ENCODE assay signal across 29 cellular contexts in genomic region chr9:90766736-90767135, GRCh38.
"Had no signal": no experiment of that assay in that cellular context is flagged by ENCODE, and none has a peak within 500 bp of the region (broad histone marks: within the 10 kb centered on the region; RNA-seq: fewer than 3 reads in every experiment).

No MANE protein-coding gene starts in this region.

- H3K4me3 Mint-ChIP-seq: stimulated activated effector memory CD8-positive, alpha-beta T cell treated with anti-CD3 and anti-CD28 coated beads, Interleukin-12 subunit alpha, Interleukin-12 subunit beta, amount 100 ng/mL, for 72 hours; stimulated activated memory B cell treated with anti-CD40 and anti-IgM and Interleukin-4, amounts not matched to agents 10 μg/mL and 1 μg/mL and 100 μg/mL, for 72 hours; stimulated activated naive CD8-positive, alpha-beta T cell treated with anti-CD3 and anti-CD28 coated beads, Interleukin-15, amount 100 ng/mL, for 72 hours; stimulated activated naive CD8-positive, alpha-beta T cell treated with anti-CD3 and anti-CD28 coated beads, Interleukin-15, Interleukin-2, amounts not matched to agents 100 ng/mL and 50 ng/mL, for 24 hours; type B pancreatic cell had no signal

- H3K27me3 Mint-ChIP-seq: stimulated activated memory B cell treated with anti-CD40 and anti-IgM and Interleukin-4, amounts not matched to agents 10 μg/mL and 1 μg/mL and 100 μg/mL, for 72 hours; stimulated activated naive B cell treated with anti-CD40 and anti-IgM and Interleukin-4, amounts not matched to agents 10 μg/mL and 1 μg/mL and 100 μg/mL, for 72 hours; type B pancreatic cell had no signal

- H3K4me3 ChIP-seq: stomach, suprapubic skin, testis, thoracic aorta, thyroid gland, tibial artery, tibial nerve, transverse colon, upper lobe of left lung, upper lobe of right lung, uterus, vagina had no signal

- ATAC-seq: stimulated activated effector memory CD8-positive, alpha-beta T cell treated with anti-CD3 and anti-CD28 coated beads, Interleukin-12 subunit alpha, Interleukin-12 subunit beta, amount 100 ng/mL, for 72 hours; stimulated activated memory B cell treated with anti-CD40 and anti-IgM and Interleukin-4, amounts not matched to agents 10 μg/mL and 1 μg/mL and 100 μg/mL, for 72 hours; stimulated activated naive B cell treated with anti-CD40 and anti-IgM and Interleukin-4, amounts not matched to agents 10 μg/mL and 1 μg/mL and 100 μg/mL, for 72 hours; stimulated activated naive CD8-positive, alpha-beta T cell treated with anti-CD3 and anti-CD28 coated beads, Interleukin-15, amount 100 ng/mL, for 72 hours; stimulated activated naive CD8-positive, alpha-beta T cell treated with anti-CD3 and anti-CD28 coated beads, Interleukin-15, Interleukin-2, amounts not matched to agents 100 U/mL and 50 U/mL, for 24 hours; upper lobe of right lung had no signal

- H3K4me1 Mint-ChIP-seq: stimulated activated effector memory CD8-positive, alpha-beta T cell treated with anti-CD3 and anti-CD28 coated beads, Interleukin-12 subunit alpha, Interleukin-12 subunit beta, amount 100 ng/mL, for 72 hours; stimulated activated naive CD8-positive, alpha-beta T cell treated with anti-CD3 and anti-CD28 coated beads, Interleukin-15, amount 100 ng/mL, for 72 hours had no signal

- H3K36me3 Mint-ChIP-seq: stimulated activated effector memory CD8-positive, alpha-beta T cell treated with anti-CD3 and anti-CD28 coated beads, Interleukin-12 subunit alpha, Interleukin-12 subunit beta, amount 100 ng/mL, for 72 hours; stimulated activated memory B cell treated with anti-CD40 and anti-IgM and Interleukin-4, amounts not matched to agents 10 μg/mL and 1 μg/mL and 100 μg/mL, for 72 hours; stimulated activated naive B cell treated with anti-CD40 and anti-IgM and Interleukin-4, amounts not matched to agents 10 μg/mL and 1 μg/mL and 100 μg/mL, for 72 hours; type B pancreatic cell had no signal

- DNase-seq: stimulated activated CD4-positive, alpha-beta T cell treated with anti-CD3 and anti-CD28 coated beads, Interleukin-2, amount 100 ng/mL, for 48 hours; stimulated activated CD4-positive, alpha-beta T cell treated with anti-CD3 and anti-CD28 coated beads, Interleukin-4, amount 100 ng/mL, for 1 hour; stimulated activated CD4-positive, alpha-beta T cell treated with anti-CD3 and anti-CD28 coated beads, Interleukin-4, amount 100 ng/mL, for 24 hours; stimulated activated CD4-positive, alpha-beta T cell treated with anti-CD3 and anti-CD28 coated beads, Interleukin-4, amount 100 ng/mL, for 4 hours; stimulated activated CD8-positive, alpha-beta memory T cell treated with anti-CD3 and anti-CD28 coated beads, Interleukin-4, amount 100 ng/mL, for 48 hours; stimulated activated naive B cell treated with anti-CD40 and anti-IgM and Interleukin-4, amounts not matched to agents 10 μg/mL and 1 μg/mL and 100 μg/mL, for 72 hours; stimulated activated naive CD4-positive, alpha-beta T cell; stimulated activated naive CD4-positive, alpha-beta T cell treated with Interleukin-2 at 50 U/mL for 16 hours; stimulated activated naive CD8-positive, alpha-beta T cell treated with anti-CD3 and anti-CD28 coated beads, Interleukin-15, amount 100 ng/mL, for 72 hours; stimulated activated naive CD8-positive, alpha-beta T cell treated with anti-CD3 and anti-CD28 coated beads, Interleukin-15, Interleukin-2, amounts not matched to agents 100 U/mL and 50 U/mL, for 24 hours; stomach; substantia nigra; testis; thyroid gland; tibial artery; transverse colon; trophoblast cell; upper lobe of left lung; upper lobe of right lung; uterus had no signal

- H3K27me3 ChIP-seq: stomach, suprapubic skin, testis, thyroid gland, tibial artery, tibial nerve, transverse colon, upper lobe of left lung, upper lobe of right lung, uterus, vagina had no signal

- H3K9me3 ChIP-seq: suprapubic skin, testis, thoracic aorta, thyroid gland, tibial artery, tibial nerve, upper lobe of right lung, uterus, vagina had no signal

- H3K36me3 ChIP-seq: stomach, suprapubic skin, thoracic aorta, thyroid gland, tibial artery, tibial nerve, transverse colon, upper lobe of left lung, upper lobe of right lung, uterus, vagina had no signal

- FAIRE-seq: urothelium cell line had no signal

- H3K27ac Mint-ChIP-seq: stimulated activated effector memory CD8-positive, alpha-beta T cell treated with anti-CD3 and anti-CD28 coated beads, Interleukin-12 subunit alpha, Interleukin-12 subunit beta, amount 100 ng/mL, for 72 hours; stimulated activated memory B cell treated with anti-CD40 and anti-IgM and Interleukin-4, amounts not matched to agents 10 μg/mL and 1 μg/mL and 100 μg/mL, for 72 hours; stimulated activated naive CD8-positive, alpha-beta T cell treated with anti-CD3 and anti-CD28 coated beads, Interleukin-15, amount 100 ng/mL, for 72 hours; stimulated activated naive CD8-positive, alpha-beta T cell treated with anti-CD3 and anti-CD28 coated beads, Interleukin-15, Interleukin-2, amounts not matched to agents 100 ng/mL and 50 ng/mL, for 24 hours; type B pancreatic cell had no signal

- H3K4me1 ChIP-seq: stomach, suprapubic skin, testis, thyroid gland, tibial artery, tibial nerve, transverse colon, upper lobe of left lung, upper lobe of right lung, uterus, vagina had no signal

- H3K9me3 Mint-ChIP-seq: stimulated activated memory B cell treated with anti-CD40 and anti-IgM and Interleukin-4, amounts not matched to agents 10 μg/mL and 1 μg/mL and 100 μg/mL, for 72 hours; stimulated activated naive CD8-positive, alpha-beta T cell treated with anti-CD3 and anti-CD28 coated beads, Interleukin-15, Interleukin-2, amounts not matched to agents 100 ng/mL and 50 ng/mL, for 24 hours had no signal

- H3K27ac ChIP-seq: stomach, suprapubic skin, testis, thoracic aorta, thyroid gland, tibial artery, tibial nerve, transverse colon, upper lobe of left lung, upper lobe of right lung, uterus, vagina had no signal
